37 cellular contexts compared by ENCODE assay signal in the genomic region with DNA sequence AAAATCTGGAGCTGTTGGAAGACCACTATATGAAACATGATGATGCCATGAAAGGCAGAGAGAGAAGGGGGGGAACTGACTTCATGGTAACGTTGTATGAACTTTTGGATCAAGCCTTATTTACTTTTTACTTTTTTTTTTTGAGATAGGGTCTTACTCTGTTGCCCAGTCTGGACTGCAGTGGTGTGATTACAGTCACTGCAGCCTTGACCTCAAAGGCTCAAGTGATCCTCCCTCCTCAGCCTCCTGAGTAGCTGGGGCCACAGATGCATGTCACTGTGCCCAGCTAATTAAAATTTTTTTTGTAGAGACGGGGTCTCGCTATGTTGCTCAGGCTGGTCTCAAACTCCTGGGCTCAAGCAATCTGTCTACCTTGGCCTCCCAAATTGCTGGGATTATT.
"Had no signal": no experiment of that assay in that cellular context is flagged by ENCODE, and none has a peak within 500 bp of the region (broad histone marks: within the 10 kb centered on the region; RNA-seq: fewer than 3 reads in every experiment).

No MANE protein-coding gene starts in this region.

- H3K9me3 ChIP-seq: MG63 had no signal

- H3K27me3 ChIP-seq: MG63 had no signal

- H3K4me3 ChIP-seq: MG63 had no signal

- H3K36me3 ChIP-seq: MG63 had no signal

- DNase-seq: Karpas-422, Kasumi-1, MG63, MM.1S, MV-4-11, NCI-H1048, NCI-H1092, NCI-H1092 treated with DMSO at 0.1 percent for 48 hours, NCI-H1105, NCI-H1105 treated with DMSO at 0.1 percent for 48 hours, NCI-H1417, NCI-H1417 treated with DMSO at 0.1 percent for 48 hours, NCI-H1436, NCI-H1436 treated with DMSO at 0.1 percent for 48 hours, NCI-H146, NCI-H1694, NCI-H1694 treated with DMSO at 0.1 percent for 48 hours, NCI-H187, NCI-H187 treated with DMSO at 0.1 percent for 48 hours, NCI-H1930, NCI-H2029, NCI-H2029 treated with DMSO at 0.1 percent for 48 hours, NCI-H2081, NCI-H2081 treated with DMSO at 0.1 percent for 48 hours, NCI-H2107, NCI-H2171, NCI-H2171 treated with DMSO at 0.1 percent for 48 hours, NCI-H2227 treated with DMSO at 0.1 percent for 48 hours, NCI-H226, NCI-H345, NCI-H446, NCI-H446 treated with DMSO at 0.1 percent for 48 hours, NCI-H510A, NCI-H510A treated with DMSO at 0.1 percent for 48 hours, NCI-H524, NCI-H524 treated with DMSO at 0.1 percent for 48 hours, NCI-H526 had no signal
